ENCODE assay signal across 8 cellular contexts in the genomic region with DNA sequence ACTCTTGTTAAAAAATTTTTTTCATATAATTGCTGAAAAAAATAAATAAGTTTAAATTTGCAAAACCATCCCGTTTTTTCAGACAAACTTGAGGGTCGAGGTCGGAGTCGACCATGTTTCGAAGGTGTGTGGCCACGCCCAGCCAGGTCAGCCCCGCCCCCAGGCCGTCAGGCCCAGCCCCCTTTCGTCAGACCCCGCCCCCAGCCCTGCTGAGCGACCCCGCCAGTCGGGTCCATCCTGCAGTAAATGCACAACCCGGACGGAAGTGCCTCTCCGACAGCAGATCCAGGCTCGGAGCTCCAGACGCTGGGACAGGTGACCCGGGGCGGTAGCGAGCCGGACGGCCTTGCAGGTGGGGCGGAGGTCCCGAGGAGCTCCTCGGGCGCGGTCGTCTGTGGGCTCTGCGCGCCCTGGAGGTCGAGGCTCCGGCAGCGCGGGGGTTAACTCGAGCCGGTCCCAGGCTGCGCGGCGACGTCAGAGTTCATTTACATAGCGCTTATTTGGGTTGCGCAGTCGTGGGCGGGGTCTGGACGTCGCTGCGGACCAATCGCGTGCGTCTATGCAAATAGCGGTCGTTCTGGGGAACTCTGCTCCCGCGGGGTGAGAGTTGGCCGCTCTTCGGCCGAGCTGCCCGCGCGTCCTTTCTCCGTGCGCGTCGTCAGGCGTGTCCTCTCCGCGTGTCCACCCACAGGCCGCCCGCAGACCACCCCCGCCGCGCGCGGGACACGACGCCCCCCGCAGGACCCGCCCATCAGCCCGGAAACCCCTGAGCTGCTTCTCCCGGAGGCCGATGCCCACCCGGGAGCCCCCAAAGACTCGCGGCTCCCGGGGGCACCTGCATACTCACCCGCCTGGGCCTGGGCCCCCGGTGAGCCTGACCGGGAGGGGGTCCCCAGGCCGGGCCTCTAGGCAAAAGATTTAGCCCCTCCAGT. TPM values are rescaled to one million over a fixed set of nuclear protein-coding genes. Genes with fewer than 3 reads are reported as not detected.
DNase-seq lines count a peak whose midpoint lies in the region; ATAC-seq and TF ChIP-seq lines count a peak whose summit lies in the region.

A gene with protein sequence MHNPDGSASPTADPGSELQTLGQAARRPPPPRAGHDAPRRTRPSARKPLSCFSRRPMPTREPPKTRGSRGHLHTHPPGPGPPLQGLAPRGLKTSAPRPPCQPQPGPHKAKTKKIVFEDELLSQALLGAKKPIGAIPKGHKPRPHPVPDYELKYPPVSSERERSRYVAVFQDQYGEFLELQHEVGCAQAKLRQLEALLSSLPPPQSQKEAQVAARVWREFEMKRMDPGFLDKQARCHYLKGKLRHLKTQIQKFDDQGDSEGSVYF (plus strand): TSS at position 225 of the 932 bp plus-strand sequence. CDS start 22 bp downstream, at position 247.

- no peak for TF ChIP-seq CTCF in upper lobe of right lung (IDR thresholded peaks at IDR 0.05)

- no peaks in the 10 kb centered on the region for H3K36me3 Mint-ChIP-seq in T-helper 1 cell treated with Interleukin-12 subunit alpha and Interleukin-12 subunit beta and Interleukin-4 antibody, amounts not matched to agents 30 μg/mL and 1 μg/mL, for 36 hours (ENCODE audit: low read depth)

- no peaks in the 10 kb centered on the region for H3K27me3 Mint-ChIP-seq in T-helper 1 cell treated with Interleukin-12 subunit alpha and Interleukin-12 subunit beta and Interleukin-4 antibody, amounts not matched to agents 30 μg/mL and 1 μg/mL, for 36 hours (ENCODE audit: low read depth)

- H3K4me1 ChIP-seq in upper lobe of right lung = peaks cover 11% of the 10 kb centered on the region

- no peaks in the 10 kb centered on the region for H3K9me3 ChIP-seq in upper lobe of right lung

- peak within 1 kb of the TSS; percentile 99 for H3K27ac Mint-ChIP-seq in T-helper 1 cell treated with Interleukin-12 subunit alpha and Interleukin-12 subunit beta and Interleukin-4 antibody, amounts not matched to agents 30 μg/mL and 1 μg/mL, for 36 hours

- peak; percentile 89 for DNase-seq in NCI-H1694 treated with DMSO at 0.1 percent for 48 hours (lab: John Stamatoyannopoulos, UW)
- peak; percentile 97 for DNase-seq in amniotic epithelial cell (ENCODE audit: low read depth)
- peak; percentile 99 for DNase-seq in left cardiac atrium
- DNase-seq in posterior vena cava (ENCODE audit: low spot score) = peak; percentile 100
- peak; percentile 100 for DNase-seq in upper lobe of right lung

- H3K4me3 ChIP-seq in upper lobe of right lung = peak within 1 kb of the TSS; percentile 55

- H3K4me3 Mint-ChIP-seq in T-helper 1 cell treated with Interleukin-12 subunit alpha and Interleukin-12 subunit beta and Interleukin-4 antibody, amounts not matched to agents 30 μg/mL and 1 μg/mL, for 36 hours = peak within 1 kb of the TSS; percentile 92

- peak within 1 kb of the TSS; percentile 85 for H3K27ac ChIP-seq in upper lobe of right lung

- peaks cover 5% of the 10 kb centered on the region for H3K4me1 Mint-ChIP-seq in T-helper 1 cell treated with Interleukin-12 subunit alpha and Interleukin-12 subunit beta and Interleukin-4 antibody, amounts not matched to agents 30 μg/mL and 1 μg/mL, for 36 hours (ENCODE audit: low read depth)

- intact Hi-C loops in left cardiac atrium (cut with DNase I) = no loop called here
- intact Hi-C loops in posterior vena cava (cut with DNase I) = no loop called here
- intact Hi-C loops in upper lobe of right lung (cut with DNase I) = no loop called here

- ATAC-seq in GM18498 (IDR thresholded peaks at IDR 0.05; ENCODE audit: unreplicated experiment) (peak; percentile 96), HG02885 (IDR thresholded peaks at IDR 0.05; ENCODE audit: poor library complexity, unreplicated experiment) (peak; percentile 92), left cardiac atrium (peak; percentile 98), upper lobe of right lung (peak; percentile 96)

- no peaks in the 10 kb centered on the region for H3K27me3 ChIP-seq in upper lobe of right lung

- H3K9me3 Mint-ChIP-seq in T-helper 1 cell treated with Interleukin-12 subunit alpha and Interleukin-12 subunit beta and Interleukin-4 antibody, amounts not matched to agents 30 μg/mL and 1 μg/mL, for 36 hours = no peaks in the 10 kb centered on the region

- H3K36me3 ChIP-seq in upper lobe of right lung = peaks cover 7% of the 10 kb centered on the region

RNA-seq across cellular contexts. Expression of the gene that starts here (rescaled TPM):
- total RNA-seq in left cardiac atrium = 10 to 100 TPM; 18.7 to 25.3 TPM
- 10 to 100 TPM; 14.8 to 18.0 TPM for total RNA-seq in posterior vena cava
- total RNA-seq in upper lobe of right lung = 31.6 TPM

Comparison
In these comparisons a context has a peak if more than half of its experiments do, and no peak if none do; other contexts are left out.
1. Peak in every context shown above with its lines: DNase-seq, ATAC-seq, H3K4me3 ChIP-seq and H3K27ac ChIP-seq.